ENCODE assay signal across 1 cellular context in the genomic region with DNA sequence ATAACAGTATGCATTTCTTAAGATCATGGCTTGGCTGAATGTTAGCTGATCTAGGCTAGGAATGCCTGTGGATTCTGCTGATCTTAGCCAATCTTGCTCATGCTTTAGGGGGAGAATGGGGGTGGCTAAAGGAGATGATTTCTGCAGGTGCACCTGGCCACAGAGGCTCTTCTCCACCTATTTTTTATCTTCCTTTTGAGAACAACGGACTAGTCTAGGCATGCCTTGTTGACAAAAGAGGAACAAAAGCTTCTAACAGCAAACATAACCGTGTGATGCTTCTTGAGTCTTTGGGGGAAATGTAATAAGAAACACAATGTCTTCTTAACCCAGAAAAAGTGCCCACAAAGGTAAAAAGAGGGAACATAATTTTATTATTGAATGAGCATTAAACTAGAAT.
TF ChIP-seq lines count a peak whose summit lies in the region.

No MANE protein-coding gene starts in this region.

TF ChIP-seq in WTC11, 78 proteins besides CTCF, POLR2A, EP300 and RAD21 (continued from another document):
- no peak for TF ChIP-seq NFE2L1 (CRISPR knock-in tag; IDR thresholded peaks at IDR 0.05)
- TF ChIP-seq FOXP1 (CRISPR knock-in tag; IDR thresholded peaks at IDR 0.05; ENCODE audit: borderline replicate concordance): no peak
- TF ChIP-seq SOX15 (CRISPR knock-in tag; IDR thresholded peaks at IDR 0.05): no peak
- no peak for TF ChIP-seq NFATC4 (CRISPR knock-in tag; IDR thresholded peaks at IDR 0.05)
- TF ChIP-seq ZNF671 (CRISPR knock-in tag; IDR thresholded peaks at IDR 0.05): no peak
- TF ChIP-seq, protein P1, sequence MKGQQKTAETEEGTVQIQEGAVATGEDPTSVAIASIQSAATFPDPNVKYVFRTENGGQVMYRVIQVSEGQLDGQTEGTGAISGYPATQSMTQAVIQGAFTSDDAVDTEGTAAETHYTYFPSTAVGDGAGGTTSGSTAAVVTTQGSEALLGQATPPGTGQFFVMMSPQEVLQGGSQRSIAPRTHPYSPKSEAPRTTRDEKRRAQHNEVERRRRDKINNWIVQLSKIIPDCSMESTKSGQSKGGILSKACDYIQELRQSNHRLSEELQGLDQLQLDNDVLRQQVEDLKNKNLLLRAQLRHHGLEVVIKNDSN (CRISPR knock-in tag; IDR thresholded peaks at IDR 0.05): no peak
- no peak for TF ChIP-seq ZNF138 (CRISPR knock-in tag; conservative IDR thresholded peaks at IDR 0.05)
- TF ChIP-seq, protein P2, sequence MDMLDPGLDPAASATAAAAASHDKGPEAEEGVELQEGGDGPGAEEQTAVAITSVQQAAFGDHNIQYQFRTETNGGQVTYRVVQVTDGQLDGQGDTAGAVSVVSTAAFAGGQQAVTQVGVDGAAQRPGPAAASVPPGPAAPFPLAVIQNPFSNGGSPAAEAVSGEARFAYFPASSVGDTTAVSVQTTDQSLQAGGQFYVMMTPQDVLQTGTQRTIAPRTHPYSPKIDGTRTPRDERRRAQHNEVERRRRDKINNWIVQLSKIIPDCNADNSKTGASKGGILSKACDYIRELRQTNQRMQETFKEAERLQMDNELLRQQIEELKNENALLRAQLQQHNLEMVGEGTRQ (CRISPR knock-in tag; IDR thresholded peaks at IDR 0.05): no peak
- no peak for TF ChIP-seq TEAD4 (CRISPR knock-in tag; IDR thresholded peaks at IDR 0.05)
- no peak for TF ChIP-seq CREM (CRISPR knock-in tag; IDR thresholded peaks at IDR 0.05)
- TF ChIP-seq, protein P3, sequence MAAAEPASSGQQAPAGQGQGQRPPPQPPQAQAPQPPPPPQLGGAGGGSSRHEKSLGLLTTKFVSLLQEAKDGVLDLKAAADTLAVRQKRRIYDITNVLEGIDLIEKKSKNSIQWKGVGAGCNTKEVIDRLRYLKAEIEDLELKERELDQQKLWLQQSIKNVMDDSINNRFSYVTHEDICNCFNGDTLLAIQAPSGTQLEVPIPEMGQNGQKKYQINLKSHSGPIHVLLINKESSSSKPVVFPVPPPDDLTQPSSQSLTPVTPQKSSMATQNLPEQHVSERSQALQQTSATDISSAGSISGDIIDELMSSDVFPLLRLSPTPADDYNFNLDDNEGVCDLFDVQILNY (CRISPR knock-in tag; IDR thresholded peaks at IDR 0.05): no peak
- no peak for TF ChIP-seq IRF2 (CRISPR knock-in tag; IDR thresholded peaks at IDR 0.05; ENCODE audit: borderline replicate concordance, low read depth)
